In genomic region chr12:121261397-121261796, GRCh38 we compare ENCODE assay signal across 20 cellular contexts. TPM values are rescaled to one million over a fixed set of nuclear protein-coding genes. Genes with fewer than 3 reads are reported as not detected.
DNase-seq lines count a peak whose midpoint lies in the region; ATAC-seq, FAIRE-seq and TF ChIP-seq lines count a peak whose summit lies in the region.
"Had no signal": no experiment of that assay in that cellular context is flagged by ENCODE, and none has a peak within 500 bp of the region (broad histone marks: within the 10 kb centered on the region; RNA-seq: fewer than 3 reads in every experiment).

No MANE protein-coding gene starts in this region.

- BruUV-seq in HCT116 (replicated peaks; lab: Mats Ljungman, UMichigan) = no TSS peak

- H3K4me1 ChIP-seq in HCT116 (ENCODE audit: control insufficient read depth in 1 of 2, insufficient read depth in 2 of 2, low read length in 2 of 2) = no peaks in the 10 kb centered on the region
- H3K4me1 ChIP-seq in kidney (ENCODE audit: control insufficient read depth in 1 of 2, insufficient read depth in 1 of 2, low read depth in 1 of 2, low read length in 2 of 2) = no peaks in the 10 kb centered on the region
- H3K4me1 ChIP-seq in vagina = no peaks in the 10 kb centered on the region
- H3K4me1 ChIP-seq: BLaER1 treated with 17β-estradiol and CSF1 and Interleukin-3, amounts not matched to agents 10 nM and 100 nM had no signal

- H3K9me3 Mint-ChIP-seq in stimulated activated effector memory CD8-positive, alpha-beta T cell treated with anti-CD3 and anti-CD28 coated beads, Interleukin-12 subunit alpha, Interleukin-12 subunit beta, amount 100 ng/mL, for 72 hours = no peaks in the 10 kb centered on the region
- H3K9me3 Mint-ChIP-seq: CD8-positive, alpha-beta T cell; GM23338 had no signal

- H3K9ac ChIP-seq in HCT116 (ENCODE audit: low read length) (no peak overlapping the region), kidney (ENCODE audit: low read length in 2 of 2) (no peak overlapping the region)
- H3K9ac ChIP-seq: BLaER1 treated with 17β-estradiol and CSF1 and Interleukin-3, amounts not matched to agents 10 nM and 100 nM had no signal

- intact Hi-C loops in Right ventricle myocardium superior (cut with DNase I) (no loop called here), left ventricle myocardium superior (cut with micrococcal nuclease) (no loop called here), HCT116 (cut with micrococcal nuclease) (no loop called here), kidney (cut with DNase I) (no loop called here), vagina (cut with DNase I) (no loop called here)

- POLR2A ChIA-PET in HCT116 (lab: Charles Lee) = no interaction called here

- H3K27ac Mint-ChIP-seq in stimulated activated effector memory CD8-positive, alpha-beta T cell treated with anti-CD3 and anti-CD28 coated beads, Interleukin-12 subunit alpha, Interleukin-12 subunit beta, amount 100 ng/mL, for 72 hours = peak overlapping the region; percentile 78
- H3K27ac Mint-ChIP-seq: B cell; CD8-positive, alpha-beta T cell; GM23338 had no signal

- TF ChIP-seq POLR2A in HCT116 (IDR thresholded peaks at IDR 0.05; ENCODE audit: borderline replicate concordance, extremely low read depth, insufficient read depth, insufficient read length) (no peak), vagina (IDR thresholded peaks at IDR 0.05) (no peak)

- H3K27me3 ChIP-seq in HCT116 (ENCODE audit: insufficient read depth, low read length) (no peaks in the 10 kb centered on the region), vagina (no peaks in the 10 kb centered on the region)
- H3K27me3 ChIP-seq: BLaER1 treated with 17β-estradiol and CSF1 and Interleukin-3, amounts not matched to agents 10 nM and 100 nM had no signal

- FAIRE-seq in kidney (lab: Jason Lieb, UNC) = no peak
- FAIRE-seq: G401.6, GM12892, GM18507, H54, HTR-8/SVneo had no signal

- H3K36me3 ChIP-seq in HCT116 (ENCODE audit: control insufficient read depth in 1 of 2, insufficient read depth in 2 of 2, low read length in 2 of 2) (peaks cover 20 to 21% of the 10 kb centered on the region in 2 experiments; a peak in 3 of 4 replicates), kidney (ENCODE audit: control insufficient read depth in 1 of 2, insufficient read depth in 2 of 2, low read length in 2 of 2) (peaks cover 13 to 16% of the 10 kb centered on the region in 2 donors), vagina (peaks cover 0 to 60% of the 10 kb centered on the region in 2 donors)

- DNase-seq in Right ventricle myocardium superior (peak; percentile 8), left ventricle myocardium superior (no peak), HCT116 (ENCODE audit: low read depth, low spot score) (no peak), kidney (peak; percentile 25), vagina (ENCODE audit: extremely low spot score in 2 of 2) (no peak)
- DNase-seq in stimulated activated effector memory CD8-positive, alpha-beta T cell treated with anti-CD3 and anti-CD28 coated beads, Interleukin-12 subunit alpha, Interleukin-12 subunit beta, amount 100 ng/mL, for 72 hours (ENCODE audit: low spot score in 2 of 2) = no peak
- DNase-seq in activated effector memory CD4-positive, alpha-beta T cell treated with Interleukin-2 at 50 U/mL for 16 hours = no peak
- DNase-seq: Calu3; CD8-positive, alpha-beta T cell; DMS53; IMR-90 had no signal

- CTCF ChIA-PET in HCT116 (lab: Charles Lee) = no interaction called here

- H3K9me3 ChIP-seq in HCT116 (ENCODE audit: control insufficient read depth in 1 of 2, insufficient read depth in 1 of 2, low read depth in 1 of 2, low read length in 2 of 2) (no peaks in the 10 kb centered on the region), kidney (ENCODE audit: control insufficient read depth in 1 of 2, low read length in 2 of 2) (no peaks in the 10 kb centered on the region), vagina (no peaks in the 10 kb centered on the region)
- H3K9me3 ChIP-seq: BLaER1 treated with 17β-estradiol and CSF1 and Interleukin-3, amounts not matched to agents 10 nM and 100 nM had no signal

- H2AFZ ChIP-seq in HCT116 (ENCODE audit: low read depth, low read length, poor library complexity, severe bottlenecking) = no peak overlapping the region
- H2AFZ ChIP-seq: GM23338 had no signal

- H3K36me3 Mint-ChIP-seq in stimulated activated effector memory CD8-positive, alpha-beta T cell treated with anti-CD3 and anti-CD28 coated beads, Interleukin-12 subunit alpha, Interleukin-12 subunit beta, amount 100 ng/mL, for 72 hours = peaks cover 94% of the 10 kb centered on the region

- H3K4me3 ChIP-seq in HCT116 (replicated peaks in 1 of 2; ENCODE audit: low read depth in 1 of 2, low read length in 2 of 2) (no peak overlapping the region), kidney (ENCODE audit: low read length in 2 of 2) (no peak overlapping the region), vagina (no peak overlapping the region)
- H3K4me3 ChIP-seq: BLaER1 treated with 17β-estradiol and CSF1 and Interleukin-3, amounts not matched to agents 10 nM and 100 nM; GM23338 had no signal

- no peak for TF ChIP-seq RAD21 in HCT116 (IDR thresholded peaks at IDR 0.05; ENCODE audit: low read depth)

- no peaks in the 10 kb centered on the region for H3K9me2 ChIP-seq in HCT116 (ENCODE audit: insufficient read depth)

- H3K4me1 Mint-ChIP-seq in stimulated activated effector memory CD8-positive, alpha-beta T cell treated with anti-CD3 and anti-CD28 coated beads, Interleukin-12 subunit alpha, Interleukin-12 subunit beta, amount 100 ng/mL, for 72 hours = no peaks in the 10 kb centered on the region
- H3K4me1 Mint-ChIP-seq: GM23338 had no signal

- H4K20me1 ChIP-seq in HCT116 (ENCODE audit: insufficient read depth) = no peaks in the 10 kb centered on the region

- H3K27ac ChIP-seq in HCT116 (ENCODE audit: low read depth, low read length) = no peak overlapping the region
- H3K27ac ChIP-seq in kidney (ENCODE audit: low read depth in 2 of 2, low read length in 2 of 2) = no peak overlapping the region
- no peak overlapping the region for H3K27ac ChIP-seq in vagina
- H3K27ac ChIP-seq: BLaER1 treated with 17β-estradiol and CSF1 and Interleukin-3, amounts not matched to agents 10 nM and 100 nM had no signal

- no peak for TF ChIP-seq CTCF in HCT116 (IDR thresholded peaks at IDR 0.05 in 2 of 3, conservative IDR thresholded peaks at IDR 0.05 in 1 of 3; ENCODE audit: borderline replicate concordance in 1 of 3, insufficient read depth in 1 of 3, low read depth in 2 of 3, low read length in 2 of 3)
- no peak for TF ChIP-seq CTCF in kidney (IDR thresholded peaks at IDR 0.05; ENCODE audit: borderline replicate concordance, extremely low read depth, insufficient read depth)
- TF ChIP-seq CTCF in vagina (IDR thresholded peaks at IDR 0.05) = no peak

- RAD21 ChIA-PET in HCT116 (lab: Charles Lee; ENCODE audit: low non-redundant PET in 1 of 2, low total read pairs in 2 of 2, uncharacterized antibody in 2 of 2, unreplicated experiment in 2 of 2) = no interaction called here

- no peak overlapping the region for H3K4me3 Mint-ChIP-seq in stimulated activated effector memory CD8-positive, alpha-beta T cell treated with anti-CD3 and anti-CD28 coated beads, Interleukin-12 subunit alpha, Interleukin-12 subunit beta, amount 100 ng/mL, for 72 hours
- H3K4me3 Mint-ChIP-seq: B cell; CD8-positive, alpha-beta T cell; GM23338 had no signal

- no peaks in the 10 kb centered on the region for H3K79me2 ChIP-seq in HCT116 (ENCODE audit: insufficient read depth, low read length)

- ATAC-seq in Right ventricle myocardium superior (ENCODE audit: poor library complexity) (no peak), left ventricle myocardium superior (no peak), HCT116 (0 out of 2 replicates have a peak, but pooled peaks have one; percentile 22), GM21723 (IDR thresholded peaks at IDR 0.05; ENCODE audit: unreplicated experiment) (no peak)
- ATAC-seq in stimulated activated effector memory CD8-positive, alpha-beta T cell treated with anti-CD3 and anti-CD28 coated beads, Interleukin-12 subunit alpha, Interleukin-12 subunit beta, amount 100 ng/mL, for 72 hours = no peak
- ATAC-seq: CD8-positive, alpha-beta T cell; GM23338 had no signal

- H3K4me2 ChIP-seq in HCT116 (ENCODE audit: low read length) = no peak overlapping the region
- H3K4me2 ChIP-seq: BLaER1 treated with 17β-estradiol and CSF1 and Interleukin-3, amounts not matched to agents 10 nM and 100 nM; GM23338 had no signal

TF ChIP-seq in HCT116, 20 proteins besides CTCF, POLR2A, EP300 and RAD21 (continues in another document):
- no peak for TF ChIP-seq MAX (IDR thresholded peaks at IDR 0.05)
- no peak for TF ChIP-seq ATF3 (IDR thresholded peaks at IDR 0.05)
- no peak for TF ChIP-seq CEBPB (IDR thresholded peaks at IDR 0.05; ENCODE audit: low read depth)

RNA-seq across cellular contexts. Expression of gene CAMKK2, which starts 35.1 kb away (rescaled TPM):
- total RNA-seq in Right ventricle myocardium superior (14.8 TPM), left ventricle myocardium superior (16.8 TPM), HCT116 (2021; ENCODE audit: unreplicated experiment) (33.8 TPM), kidney (35.6 TPM), vagina (32.7 TPM)
- polyA plus RNA-seq in HCT116 (2012) = 18.5 and 23.1 TPM in 2 replicates
- 16.3 TPM for polyA plus RNA-seq in kidney (ENCODE audit: insufficient read depth, low read depth, low replicate concordance)

RNA-seq across cellular contexts. Expression of gene P2RX4, which starts 51.5 kb away (rescaled TPM):
- total RNA-seq in Right ventricle myocardium superior = 7.4 TPM
- 4.9 TPM for total RNA-seq in left ventricle myocardium superior
- total RNA-seq in HCT116 (2021; ENCODE audit: unreplicated experiment) = 17.1 TPM
- 42.2 and 54.7 TPM in 2 replicates for polyA plus RNA-seq in HCT116 (2012)
- total RNA-seq in kidney = 36.2 TPM
- polyA plus RNA-seq in kidney (ENCODE audit: insufficient read depth, low read depth, low replicate concordance) = 28.8 TPM
- 26.5 TPM for total RNA-seq in vagina

Comparison
In these comparisons a context has a peak if more than half of its experiments do, and no peak if none do; other contexts are left out.
1. DNase-seq: peak in Right ventricle myocardium superior (single experiment) and kidney (single experiment); none in left ventricle myocardium superior (single experiment), HCT116 (single experiment), stimulated activated effector memory CD8-positive, alpha-beta T cell treated with anti-CD3 and anti-CD28 coated beads, Interleukin-12 subunit alpha, Interleukin-12 subunit beta, amount 100 ng/mL, for 72 hours (0 of 2), vagina (0 of 2) and activated effector memory CD4-positive, alpha-beta T cell treated with Interleukin-2 at 50 U/mL for 16 hours (single experiment).